Comparison of ENCODE assay signal across 25 cellular contexts in genomic region chr19:55308281-55308680, GRCh38.
"Had no signal": no experiment of that assay in that cellular context is flagged by ENCODE, and none has a peak within 500 bp of the region (broad histone marks: within the 10 kb centered on the region; RNA-seq: fewer than 3 reads in every experiment).

No MANE protein-coding gene starts in this region.

- H3K27me3 ChIP-seq: ascending aorta, body of pancreas had no signal

- H3K27ac ChIP-seq: ascending aorta, body of pancreas had no signal

- H3K4me3 ChIP-seq: ascending aorta, body of pancreas had no signal

- H3K9me3 ChIP-seq: ascending aorta, body of pancreas had no signal

- DNase-seq: activated CD4-positive, alpha-beta memory T cell treated with anti-CD3 and anti-CD28 coated beads for 36 hours; activated CD4-positive, alpha-beta T cell treated with anti-CD3 and anti-CD28 coated beads, Interleukin-2, amount 10 ng/mL, durations not matched to agents 24 days and 14 days; activated CD4-positive, CD25-positive, alpha-beta regulatory T cell treated with anti-CD3 and anti-CD28 coated beads, Interleukin-2, amount 50 U/mL, for 72 hours; activated CD8-positive, alpha-beta memory T cell treated with anti-CD3 and anti-CD28 coated beads for 24 hours; activated effector memory CD4-positive, alpha-beta T cell treated with anti-CD3 and anti-CD28 coated beads, Interleukin-2, amount 50 U/mL, for 16 hours; activated naive CD4-positive, alpha-beta T cell treated with Interleukin-2 at 50 U/mL for 16 hours; activated naive CD8-positive, alpha-beta T cell treated with anti-CD3 and anti-CD28 coated beads, Interleukin-2, amount 50 U/mL, for 24 hours; activated T-cell treated with anti-CD3 and anti-CD28 coated beads, Interleukin-2, amount 50 U/mL, for 4 hours; amniotic stem cell; body of pancreas; central memory CD4-positive, alpha-beta T cell; NCI-H1092 treated with DMSO at 0.1 percent for 48 hours; NCI-H1436; NCI-H1694 treated with DMSO at 0.1 percent for 48 hours; NCI-H2029 treated with DMSO at 0.1 percent for 48 hours; NCI-H345; NCI-H510A; NCI-H526 treated with DMSO at 0.1 percent for 48 hours; NCI-H82; NK-92 treated with Interleukin-12 subunit alpha and Interleukin-12 subunit beta, amount 100 ng/mL, for 24 hours; PC-3; SHP77 treated with DMSO at 0.1 percent for 48 hours had no signal

- FAIRE-seq: bronchial epithelial cell, RCC 7860 had no signal

- H3K4me1 ChIP-seq: ascending aorta, body of pancreas had no signal
